24 cellular contexts compared by ENCODE assay signal in the genomic region with DNA sequence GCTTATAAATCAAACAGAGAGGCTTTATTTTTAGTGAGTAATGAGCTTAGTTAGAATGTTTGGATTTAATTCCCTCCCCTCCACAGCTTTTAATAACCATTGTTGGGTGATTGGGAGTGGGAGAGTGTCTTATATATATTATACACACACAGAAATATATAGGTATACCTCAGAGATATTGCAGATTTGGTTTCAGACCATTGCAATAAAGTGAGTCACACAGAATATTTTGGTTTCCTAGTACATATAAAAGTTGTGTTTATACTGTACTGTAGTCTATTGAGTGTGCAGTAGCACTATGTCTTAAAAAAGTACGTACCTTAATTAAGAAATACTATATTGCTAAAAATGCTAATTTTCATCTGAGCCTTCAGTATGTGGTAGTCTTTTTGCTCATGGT.
"Had no signal": no experiment of that assay in that cellular context is flagged by ENCODE, and none has a peak within 500 bp of the region (broad histone marks: within the 10 kb centered on the region; RNA-seq: fewer than 3 reads in every experiment).

No MANE protein-coding gene starts in this region.

- H3K27me3 ChIP-seq: colonic mucosa, esophagus squamous epithelium, right atrium auricular region, stomach, tibial nerve, upper lobe of left lung had no signal

- H3K4me3 ChIP-seq: colonic mucosa, esophagus squamous epithelium, lower lobe of right lung, prostate gland, right atrium auricular region, smooth muscle cell, stomach, thoracic aorta, tibial nerve, upper lobe of left lung had no signal

- DNase-seq: colonic mucosa; effector memory CD4-positive, alpha-beta T cell; erythroblast; esophagus squamous epithelium; hypothalamus; immature natural killer cell; islet precursor cell; kidney glomerular epithelial cell; left ventricle myocardium superior; lower lobe of right lung; naive thymus-derived CD8-positive, alpha-beta T cell; nephron progenitor cell; nucleus accumbens; stimulated activated CD4-positive, alpha-beta T cell treated with anti-CD3 and anti-CD28 coated beads, Interleukin-12 subunit alpha, Interleukin-12 subunit beta, amount 100 ng/mL, for 4 hours; stimulated activated CD4-positive, alpha-beta T cell treated with anti-CD3 and anti-CD28 coated beads, Interleukin-1b, Interleukin-23, amount 100 ng/mL, for 48 hours; stimulated activated CD4-positive, alpha-beta T cell treated with anti-CD3 and anti-CD28 coated beads, Interleukin-4, amount 100 ng/mL, for 1 hour; stimulated activated naive CD4-positive, alpha-beta T cell treated with Interleukin-2 at 50 U/mL for 16 hours; stomach; upper lobe of left lung had no signal

- H3K4me1 ChIP-seq: colonic mucosa, esophagus squamous epithelium, lower lobe of right lung, prostate gland, right atrium auricular region, stomach, upper lobe of left lung had no signal

- H3K9me3 ChIP-seq: colonic mucosa, esophagus squamous epithelium, lower lobe of right lung, prostate gland, thoracic aorta, tibial nerve, upper lobe of left lung had no signal

- H3K27ac ChIP-seq: colonic mucosa, esophagus squamous epithelium, lower lobe of right lung, right atrium auricular region, stomach, thoracic aorta, upper lobe of left lung had no signal

- H3K36me3 ChIP-seq: colonic mucosa, lower lobe of right lung, prostate gland, thoracic aorta, upper lobe of left lung had no signal
